ENCODE assay signal across 16 cellular contexts in the genomic region with DNA sequence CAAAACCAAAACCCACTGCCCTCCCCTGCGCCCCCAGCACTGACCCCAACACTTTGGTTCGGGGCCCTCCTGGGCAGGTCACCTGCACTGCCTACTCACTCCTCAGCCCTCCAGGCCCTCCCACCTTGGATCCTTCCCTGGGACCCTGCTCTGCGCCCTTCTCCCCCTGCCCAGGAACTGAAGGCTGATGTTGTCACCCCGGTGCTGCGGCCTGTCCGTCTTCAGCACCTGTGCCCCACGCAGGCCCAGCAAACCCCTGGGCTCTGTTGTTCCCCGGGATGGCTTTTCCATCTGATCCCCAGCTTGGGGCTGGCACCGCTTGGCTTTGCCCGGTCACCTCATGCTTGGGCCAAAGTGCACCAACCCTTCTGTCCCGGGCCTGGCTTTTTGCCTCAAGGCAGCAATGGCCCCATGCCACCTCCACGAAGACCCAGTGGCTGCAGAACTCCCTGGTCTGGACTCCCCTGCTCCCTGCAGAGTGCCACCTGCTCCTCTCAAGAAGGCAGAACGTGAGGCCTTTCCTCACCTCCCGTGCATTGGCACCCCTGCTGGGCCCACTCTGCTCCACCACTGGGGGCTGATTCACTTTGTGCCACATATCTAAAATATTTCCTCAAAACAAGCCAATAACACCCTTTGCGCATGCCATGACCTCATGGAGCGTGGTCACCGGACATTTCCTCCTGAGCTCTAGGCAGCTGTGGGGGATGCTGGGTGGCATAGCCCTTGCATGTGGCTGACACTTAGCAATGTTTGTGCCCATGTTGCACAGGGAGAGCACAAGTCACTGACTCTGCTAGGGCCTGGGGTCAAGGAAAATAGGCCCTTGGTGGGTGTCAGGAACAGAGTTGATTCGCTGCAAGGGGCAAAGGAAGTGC. TPM values are rescaled to one million over a fixed set of nuclear protein-coding genes. Genes with fewer than 3 reads are reported as not detected.
DNase-seq lines count a peak whose midpoint lies in the region; ATAC-seq and TF ChIP-seq lines count a peak whose summit lies in the region.
"Had no signal": no experiment of that assay in that cellular context is flagged by ENCODE, and none has a peak within 500 bp of the region (broad histone marks: within the 10 kb centered on the region; RNA-seq: fewer than 3 reads in every experiment).

No MANE protein-coding gene starts in this region.

- TF ChIP-seq EP300 in esophagus muscularis mucosa (IDR thresholded peaks at IDR 0.05): no peak
- TF ChIP-seq EP300 in sigmoid colon (IDR thresholded peaks at IDR 0.05): no peak

- peak overlapping the region in 10 of 11 experiments; percentile 76 to 87 (median 82); a peak in 17 of 22 replicates for H3K9ac ChIP-seq in BLaER1 treated with 17β-estradiol and CSF1 and Interleukin-3, amounts not matched to agents 10 nM and 100 nM

- no peak for TF ChIP-seq POLR2A in esophagus muscularis mucosa (IDR thresholded peaks at IDR 0.05; ENCODE audit: low read depth)
- no peak for TF ChIP-seq POLR2A in sigmoid colon (IDR thresholded peaks at IDR 0.05)

- TF ChIP-seq CTCF in esophagus muscularis mucosa (IDR thresholded peaks at IDR 0.05) (no peak), sigmoid colon (IDR thresholded peaks at IDR 0.05) (no peak)

- H3K4me3 ChIP-seq in BLaER1 treated with 17β-estradiol and CSF1 and Interleukin-3, amounts not matched to agents 10 nM and 100 nM: no peak overlapping the region
- H3K4me3 ChIP-seq in MG63 (no peak overlapping the region), esophagus muscularis mucosa (no peak overlapping the region), sigmoid colon (no peak overlapping the region)
- H3K4me3 ChIP-seq: ovary had no signal

- intact Hi-C loops in esophagus muscularis mucosa (cut with DNase I): no loop called here
- intact Hi-C loops in sigmoid colon (cut with DNase I): no loop called here

- ATAC-seq in HG03469 (IDR thresholded peaks at IDR 0.05; ENCODE audit: unreplicated experiment): no peak
- ATAC-seq: SK-N-SH treated with all-trans-retinoic acid at 6 μM for 48 hours; stimulated activated memory B cell treated with anti-CD40 and anti-IgM and Interleukin-4, amounts not matched to agents 10 μg/mL and 1 μg/mL and 100 μg/mL, for 72 hours had no signal

- 86% methylated on average over 10 of the region's 18 CpGs for WGBS in esophagus muscularis mucosa
- 92 to 93% methylated on average over 18 of the region's 18 CpGs for WGBS in sigmoid colon, 2 donors

- no peaks in the 10 kb centered on the region for H3K27me3 ChIP-seq in BLaER1 treated with 17β-estradiol and CSF1 and Interleukin-3, amounts not matched to agents 10 nM and 100 nM
- H3K27me3 ChIP-seq in MG63: no peaks in the 10 kb centered on the region
- H3K27me3 ChIP-seq in esophagus muscularis mucosa: no peaks in the 10 kb centered on the region
- H3K27me3 ChIP-seq in sigmoid colon: no peaks in the 10 kb centered on the region
- H3K27me3 ChIP-seq: ovary had no signal

- H3K27ac ChIP-seq in BLaER1 treated with 17β-estradiol and CSF1 and Interleukin-3, amounts not matched to agents 10 nM and 100 nM: peak overlapping the region in 10 of 11 experiments; percentile 84 to 95 (median 89); a peak in 19 of 22 replicates
- peak overlapping the region; percentile 92 to 98 (median 94) for H3K27ac ChIP-seq in esophagus muscularis mucosa (replicated peaks in 1 of 4)
- H3K27ac ChIP-seq in sigmoid colon: peak overlapping the region; percentile 94 to 96 (median 94)
- H3K27ac ChIP-seq: C4-2B, ovary had no signal

- H3K9me3 ChIP-seq in BLaER1 treated with 17β-estradiol and CSF1 and Interleukin-3, amounts not matched to agents 10 nM and 100 nM (replicated peaks in 1 of 11): no peaks in the 10 kb centered on the region
- no peaks in the 10 kb centered on the region for H3K9me3 ChIP-seq in MG63
- H3K9me3 ChIP-seq in esophagus muscularis mucosa: no peaks in the 10 kb centered on the region
- no peaks in the 10 kb centered on the region for H3K9me3 ChIP-seq in sigmoid colon
- H3K9me3 ChIP-seq: ovary had no signal

- peaks cover 84 to 100% (median 100%) of the 10 kb centered on the region in 10 experiments for H3K4me1 ChIP-seq in BLaER1 treated with 17β-estradiol and CSF1 and Interleukin-3, amounts not matched to agents 10 nM and 100 nM
- peaks cover 91 to 100% (median 94%) of the 10 kb centered on the region in 4 donors for H3K4me1 ChIP-seq in esophagus muscularis mucosa
- H3K4me1 ChIP-seq in sigmoid colon: peaks cover 0 to 75% (median 60%) of the 10 kb centered on the region in 4 donors

- H3K36me3 ChIP-seq in BLaER1 treated with 17β-estradiol and CSF1 and Interleukin-3, amounts not matched to agents 10 nM and 100 nM: peaks cover 20 to 47% (median 29%) of the 10 kb centered on the region in 11 experiments
- H3K36me3 ChIP-seq in MG63 (peaks cover 35% of the 10 kb centered on the region), esophagus muscularis mucosa (peaks cover 13 to 47% (median 38%) of the 10 kb centered on the region in 4 donors), sigmoid colon (peaks cover 0 to 20% (median 9%) of the 10 kb centered on the region in 4 donors)
- H3K36me3 ChIP-seq: ovary had no signal

- H3K4me2 ChIP-seq in BLaER1 treated with 17β-estradiol and CSF1 and Interleukin-3, amounts not matched to agents 10 nM and 100 nM: peak overlapping the region; percentile 90 to 99 (median 97)

- peak; percentile 39 for DNase-seq in MG63
- DNase-seq in esophagus muscularis mucosa (ENCODE audit: extremely low spot score): no peak
- DNase-seq in sigmoid colon: no peak
- DNase-seq in stimulated activated CD4-positive, alpha-beta T cell treated with anti-CD3 and anti-CD28 coated beads, Interleukin-4, amount 100 ng/mL, for 24 hours: no peak
- no peak for DNase-seq in kidney tubule cell (ENCODE audit: low spot score)
- DNase-seq in Ammon's horn (ENCODE audit: low spot score): no peak
- DNase-seq: activated T-cell treated with anti-CD3 and anti-CD28 coated beads for 4 hours; HCEC 1CT; NCI-H1694; stimulated activated CD4-positive, alpha-beta T cell treated with anti-CD3 and anti-CD28 coated beads, Interleukin-1b, Interleukin-23, amount 100 ng/mL, for 48 hours had no signal

- H4K20me1 ChIP-seq in BLaER1 treated with 17β-estradiol and CSF1 and Interleukin-3, amounts not matched to agents 10 nM and 100 nM: peaks cover 0 to 28% (median 6%) of the 10 kb centered on the region in 11 experiments; a peak in 9 of 22 replicates

RNA-seq across cellular contexts. Expression of a gene that starts 8.8 kb away (rescaled TPM):
- 27.1 and 45.5 TPM in 2 replicates for total RNA-seq in MG63 (2014; rRNA removed; shearing (Covaris generic); ENCODE audit: low replicate concordance)
- total RNA-seq in esophagus muscularis mucosa (10 to 100 TPM; 30.3 to 88.5 (median 74.1) TPM), sigmoid colon (10 to 100 TPM; 20.3 to 39.2 (median 30.6) TPM)
- polyA plus RNA-seq in sigmoid colon: 10 to 100 TPM in 1 of 3 donors, 1 to 10 TPM in 2; 2.5 to 12.4 (median 5.4) TPM

RNA-seq across cellular contexts. Expression of a gene that starts 38.8 kb away (rescaled TPM):
- total RNA-seq in MG63 (2014; rRNA removed; shearing (Covaris generic); ENCODE audit: low replicate concordance): 26.6 and 35.8 TPM in 2 replicates
- total RNA-seq in esophagus muscularis mucosa (10 to 100 TPM; 12.3 to 27.5 (median 20.4) TPM), sigmoid colon (10 to 100 TPM; 12.1 to 45.1 (median 20.2) TPM)
- polyA plus RNA-seq in sigmoid colon: 10 to 100 TPM in 1 of 3 donors, 1 to 10 TPM in 2; 3.5 to 18.6 (median 9.0) TPM
